In genomic region chr22:50202130-50202671, GRCh38 we compare ENCODE assay signal across 8 cellular contexts. TPM values are rescaled to one million over a fixed set of nuclear protein-coding genes. Genes with fewer than 3 reads are reported as not detected.
A peak's percentile ranks its signal among the peaks of the same experiment; 100 is the strongest.
DNase-seq lines count a peak whose midpoint lies in the region; ATAC-seq and TF ChIP-seq lines count a peak whose summit lies in the region.

No MANE protein-coding gene starts in this region.

- peak overlapping the region; percentile 76 for H3K4me2 ChIP-seq in GM23248 (ENCODE audit: unreplicated experiment)

- DNase-seq in GM23248 (no peak), T-cell (no peak), glutamatergic neuron (no peak), gastrocnemius medialis (no peak), A172 (ENCODE audit: low spot score) (no peak), nucleus accumbens (lab: John Stamatoyannopoulos, UW) (no peak), COLO829 (ENCODE audit: low spot score) (no peak)

- H3K27me3 Mint-ChIP-seq in T-cell (no peaks in the 10 kb centered on the region), glutamatergic neuron (ENCODE audit: unreplicated experiment) (peaks cover 10% of the 10 kb centered on the region)

- no peaks in the 10 kb centered on the region; the same call in 1 of the 2 replicates for H3F3A ChIP-seq in GM23248 (ENCODE audit: insufficient read depth)

- intact Hi-C loops in gastrocnemius medialis (cut with DNase I; ENCODE audit: low total_unique reads) = loop anchor here (10.0 kb wide), 1 partner anchor 267 kb away; no protein-coding TSS in a partner anchor

- H3K4me3 Mint-ChIP-seq in T-cell (peak overlapping the region; percentile 80 to 84 (median 82)), glutamatergic neuron (ENCODE audit: unreplicated experiment) (peak overlapping the region; percentile 93)

- H3K9me3 Mint-ChIP-seq in T-cell = no peaks in the 10 kb centered on the region
- H3K9me3 Mint-ChIP-seq in glutamatergic neuron (ENCODE audit: unreplicated experiment) = peaks cover 15% of the 10 kb centered on the region

- 59 to 64% methylated on average over 9 to 13 of the region's 13 CpGs for WGBS in GM23248 (ENCODE audit: low coverage in 1 of 2, low lambda C conversion rate in 2 of 2, missing lambda C conversion rate in 2 of 2), 2 experiments

- H3K27ac ChIP-seq in GM23248 (no peak overlapping the region), gastrocnemius medialis (peak overlapping the region; percentile 70 to 89 (median 82))

- H3K27me3 ChIP-seq in GM23248 (replicated peaks; ENCODE audit: insufficient read depth) = no peaks in the 10 kb centered on the region
- no peaks in the 10 kb centered on the region for H3K27me3 ChIP-seq in gastrocnemius medialis

- H3K4me1 Mint-ChIP-seq in T-cell (peaks cover 29 to 37% (median 35%) of the 10 kb centered on the region in 3 donors), glutamatergic neuron (ENCODE audit: low read depth, unreplicated experiment) (peaks cover 8% of the 10 kb centered on the region)

- H3K9me3 ChIP-seq in GM23248 (ENCODE audit: low read depth) (no peaks in the 10 kb centered on the region), gastrocnemius medialis (no peaks in the 10 kb centered on the region)

- H3K79me2 ChIP-seq in GM23248 (ENCODE audit: insufficient read depth) = peaks cover 42% of the 10 kb centered on the region

- peak overlapping the region; percentile 76 for H3K9ac ChIP-seq in GM23248

- H3K4me3 ChIP-seq in GM23248 = peak overlapping the region; percentile 94
- H3K4me3 ChIP-seq in gastrocnemius medialis = peak overlapping the region; percentile 56 to 79 (median 65)

- CTCF ChIA-PET in T-cell (lab: Charles Lee) = interaction anchor here in 1 of 2 donors (0.6 kb wide), 1 partner anchor 41 kb away, joined by 3 read pairs; no protein-coding TSS in a partner anchor

- H4K20me1 ChIP-seq in GM23248 (ENCODE audit: insufficient read depth) = no peaks in the 10 kb centered on the region

- H3K4me1 ChIP-seq in GM23248 (ENCODE audit: insufficient read depth) (peaks cover 8% of the 10 kb centered on the region), gastrocnemius medialis (peaks cover 43 to 47% of the 10 kb centered on the region in 2 donors)

- H3K36me3 ChIP-seq in GM23248 (ENCODE audit: low read depth) (peaks cover 10% of the 10 kb centered on the region; the same call in 1 of the 2 replicates), gastrocnemius medialis (peaks cover 0 to 10% of the 10 kb centered on the region in 2 donors)

- H3K36me3 Mint-ChIP-seq in T-cell (peaks cover 16% of the 10 kb centered on the region), glutamatergic neuron (ENCODE audit: unreplicated experiment) (peaks cover 10% of the 10 kb centered on the region)

- TF ChIP-seq POLR2A in gastrocnemius medialis (IDR thresholded peaks at IDR 0.05) = no peak

- H3K9me2 ChIP-seq in GM23248 (ENCODE audit: insufficient read depth) = no peaks in the 10 kb centered on the region

- no peak overlapping the region for H2AFZ ChIP-seq in GM23248

- in situ Hi-C loops in GM23248 (cut with MboI) = no loop called here
- in situ Hi-C loops in gastrocnemius medialis (cut with MboI; ENCODE audit: low sequenced_read_pairs in 4 of 4) = loop anchor here in 1 of 4 donors (10.0 kb wide), 1 partner anchor 267 kb away; no protein-coding TSS in a partner anchor

- POLR2A ChIA-PET in T-cell (lab: Charles Lee) = no interaction called here

- no peak for ATAC-seq in T-cell (replicated peaks in 1 of 4)
- ATAC-seq in gastrocnemius medialis = no peak
- ATAC-seq in GM19467 (IDR thresholded peaks at IDR 0.05; ENCODE audit: unreplicated experiment) = no peak

- H3K27ac Mint-ChIP-seq in T-cell = peak overlapping the region in 1 of 2 donors; percentile 58
- peak overlapping the region; percentile 72 for H3K27ac Mint-ChIP-seq in glutamatergic neuron (ENCODE audit: unreplicated experiment)

- TF ChIP-seq CTCF in glutamatergic neuron (IDR thresholded peaks at IDR 0.05; ENCODE audit: partially characterized antibody, unreplicated experiment) = no peak
- TF ChIP-seq CTCF in gastrocnemius medialis (IDR thresholded peaks at IDR 0.05 in 4 of 5, conservative IDR thresholded peaks at IDR 0.05 in 1 of 5) = no peak

RNA-seq across cellular contexts. Expression of gene SELENOO, which starts 1.4 kb away (rescaled TPM):
- 24.3 and 29.1 TPM in 2 replicates for total RNA-seq in GM23248 (2014; rRNA removed; shearing (Covaris generic))
- polyA plus RNA-seq in GM23248 (2016; fragmentation: Nextera tagmentation; extraction: Ambion mirVana) = 5.0 and 9.6 TPM in 2 replicates
- total RNA-seq in T-cell (10 to 100 TPM; 28.9 to 51.0 (median 46.1) TPM), glutamatergic neuron (ENCODE audit: unreplicated experiment) (23.9 TPM), gastrocnemius medialis (10 to 100 TPM; 26.4 to 54.9 (median 34.0) TPM)
- total RNA-seq in A172 (2014; rRNA removed; shearing (Covaris generic)) = 8.0 and 9.5 TPM in 2 replicates

RNA-seq across cellular contexts. Expression of gene TRABD, which starts 16.5 kb away (rescaled TPM):
- total RNA-seq in GM23248 (2014; rRNA removed; shearing (Covaris generic)) = 19.5 and 33.5 TPM in 2 replicates
- polyA plus RNA-seq in GM23248 (2016; fragmentation: Nextera tagmentation; extraction: Ambion mirVana) = 20.7 and 22.6 TPM in 2 replicates
- total RNA-seq in T-cell (100 to 1,000 TPM; 116 to 213 (median 175) TPM), glutamatergic neuron (ENCODE audit: unreplicated experiment) (31.3 TPM), gastrocnemius medialis (10 to 100 TPM; 21.4 to 30.3 (median 24.5) TPM)
- 18.9 and 19.2 TPM in 2 replicates for total RNA-seq in A172 (2014; rRNA removed; shearing (Covaris generic))

RNA-seq across cellular contexts. Expression of gene PANX2, which starts 31.7 kb away (rescaled TPM):
- under 0.01 TPM in 1 of 2 replicates, not detected in the other for total RNA-seq in GM23248 (2014; rRNA removed; shearing (Covaris generic))
- 0.18 and 0.20 TPM in 2 replicates for polyA plus RNA-seq in GM23248 (2016; fragmentation: Nextera tagmentation; extraction: Ambion mirVana)
- total RNA-seq in T-cell (under 1 TPM in 3 of 5 donors, not detected in 2; 0.16 to 0.32 (median 0.26) TPM), glutamatergic neuron (ENCODE audit: unreplicated experiment) (1.8 TPM), gastrocnemius medialis (under 1 TPM in 2 of 4 donors, not detected in 2; 0.40 to 0.83 TPM)
- 1.4 and 1.5 TPM in 2 replicates for total RNA-seq in A172 (2014; rRNA removed; shearing (Covaris generic))

RNA-seq across cellular contexts. Expression of gene TUBGCP6, which starts 42.6 kb away (rescaled TPM):
- 32.0 and 33.8 TPM in 2 replicates for total RNA-seq in GM23248 (2014; rRNA removed; shearing (Covaris generic))
- 13.2 and 16.6 TPM in 2 replicates for polyA plus RNA-seq in GM23248 (2016; fragmentation: Nextera tagmentation; extraction: Ambion mirVana)
- total RNA-seq in T-cell (100 to 1,000 TPM; 129 to 144 (median 132) TPM), glutamatergic neuron (ENCODE audit: unreplicated experiment) (51.0 TPM), gastrocnemius medialis (10 to 100 TPM; 18.7 to 27.4 (median 19.2) TPM)
- total RNA-seq in A172 (2014; rRNA removed; shearing (Covaris generic)) = 8.9 and 10.6 TPM in 2 replicates

RNA-seq across cellular contexts. Expression of gene HDAC10, which starts 48.9 kb away (rescaled TPM):
- 16.8 and 19.2 TPM in 2 replicates for total RNA-seq in GM23248 (2014; rRNA removed; shearing (Covaris generic))
- 4.3 and 6.6 TPM in 2 replicates for polyA plus RNA-seq in GM23248 (2016; fragmentation: Nextera tagmentation; extraction: Ambion mirVana)
- total RNA-seq in T-cell (100 to 1,000 TPM; 101 to 152 (median 128) TPM), glutamatergic neuron (ENCODE audit: unreplicated experiment) (88.2 TPM), gastrocnemius medialis (10 to 100 TPM in 2 of 4 donors, 1 to 10 TPM in 2; 4.1 to 24.9 (median 8.6) TPM)
- 11.4 and 12.6 TPM in 2 replicates for total RNA-seq in A172 (2014; rRNA removed; shearing (Covaris generic))
